8 cellular contexts compared by ENCODE assay signal in genomic region chr17:81976332-81977210, GRCh38. TPM values are rescaled to one million over a fixed set of nuclear protein-coding genes. Genes with fewer than 3 reads are reported as not detected.
DNase-seq lines count a peak whose midpoint lies in the region; ATAC-seq and TF ChIP-seq lines count a peak whose summit lies in the region.

No MANE protein-coding gene starts in this region.

- H3K36me3 Mint-ChIP-seq in stimulated activated naive B cell treated with anti-CD40 and anti-IgM and Interleukin-4, amounts not matched to agents 10 μg/mL and 1 μg/mL and 100 μg/mL, for 72 hours = peaks cover 9 to 14% of the 10 kb centered on the region in 2 donors

- H3K27ac ChIP-seq in SJSA1 (peak overlapping the region; percentile 94), lower lobe of right lung (peak overlapping the region; percentile 96)

- no peaks in the 10 kb centered on the region for H3K9me3 Mint-ChIP-seq in stimulated activated naive B cell treated with anti-CD40 and anti-IgM and Interleukin-4, amounts not matched to agents 10 μg/mL and 1 μg/mL and 100 μg/mL, for 72 hours

- peak overlapping the region; percentile 99 to 100 for H3K4me3 Mint-ChIP-seq in stimulated activated naive B cell treated with anti-CD40 and anti-IgM and Interleukin-4, amounts not matched to agents 10 μg/mL and 1 μg/mL and 100 μg/mL, for 72 hours

- peaks cover 0 to 4% of the 10 kb centered on the region in 2 donors for H3K27me3 Mint-ChIP-seq in stimulated activated naive B cell treated with anti-CD40 and anti-IgM and Interleukin-4, amounts not matched to agents 10 μg/mL and 1 μg/mL and 100 μg/mL, for 72 hours

- H3K4me1 Mint-ChIP-seq in stimulated activated naive B cell treated with anti-CD40 and anti-IgM and Interleukin-4, amounts not matched to agents 10 μg/mL and 1 μg/mL and 100 μg/mL, for 72 hours = peaks cover 26 to 44% of the 10 kb centered on the region in 2 donors

- H3K36me3 ChIP-seq in SJSA1 (peaks cover 23% of the 10 kb centered on the region), lower lobe of right lung (peaks cover 12% of the 10 kb centered on the region)

- intact Hi-C loops in lower lobe of right lung (cut with DNase I) = no loop called here

- ATAC-seq in GM18511 (IDR thresholded peaks at IDR 0.05; ENCODE audit: unreplicated experiment) (peak; percentile 11), lower lobe of right lung (peak; percentile 27 to 39)
- ATAC-seq in stimulated activated naive B cell treated with anti-CD40 and anti-IgM and Interleukin-4, amounts not matched to agents 10 μg/mL and 1 μg/mL and 100 μg/mL, for 72 hours (replicated peaks) = peak; percentile 20 to 34

- H3K4me1 ChIP-seq in SJSA1 (replicated peaks) (peaks cover 17% of the 10 kb centered on the region), lower lobe of right lung (peaks cover 34% of the 10 kb centered on the region)

- DNase-seq in HK-2 (ENCODE audit: unreplicated experiment) (peak; percentile 80), SJSA1 (ENCODE audit: low read depth in 1 of 2, low spot score in 2 of 2) (no peak), cerebellum (ENCODE audit: low spot score) (peak; percentile 41), lower lobe of right lung (peak; percentile 76), hippocampal formation (lab: John Stamatoyannopoulos, UW) (no peak), activated gamma-delta T cell (lab: John Stamatoyannopoulos, UW) (no peak)
- no peak for DNase-seq in stimulated activated naive B cell treated with anti-CD40 and anti-IgM and Interleukin-4, amounts not matched to agents 10 μg/mL and 1 μg/mL and 100 μg/mL, for 72 hours

- H3K27ac Mint-ChIP-seq in stimulated activated naive B cell treated with anti-CD40 and anti-IgM and Interleukin-4, amounts not matched to agents 10 μg/mL and 1 μg/mL and 100 μg/mL, for 72 hours = peak overlapping the region; percentile 99

- H3K4me3 ChIP-seq in SJSA1 = peak overlapping the region; percentile 98
- peak overlapping the region; percentile 82 for H3K4me3 ChIP-seq in lower lobe of right lung

- H3K27me3 ChIP-seq in SJSA1 (replicated peaks) = peaks cover 4% of the 10 kb centered on the region; the same call in 1 of the 2 replicates
- H3K27me3 ChIP-seq in lower lobe of right lung (ENCODE audit: low read depth) = no peaks in the 10 kb centered on the region

- no peak for TF ChIP-seq CTCF in lower lobe of right lung (IDR thresholded peaks at IDR 0.05)

- H3K9me3 ChIP-seq in SJSA1 (replicated peaks) (no peaks in the 10 kb centered on the region), lower lobe of right lung (no peaks in the 10 kb centered on the region)

RNA-seq across cellular contexts. Expression of gene ASPSCR1, which starts 0.9 kb away (rescaled TPM):
- 38.5 and 55.4 TPM in 2 replicates for total RNA-seq in SJSA1 (2014; rRNA removed; shearing (Covaris generic))
- total RNA-seq in cerebellum (22.3 TPM), lower lobe of right lung (45.3 TPM)

RNA-seq across cellular contexts. Expression of gene NOTUM, which starts 15.6 kb away (rescaled TPM):
- 1.4 and 2.4 TPM in 2 replicates for total RNA-seq in SJSA1 (2014; rRNA removed; shearing (Covaris generic))
- total RNA-seq in cerebellum (0.27 TPM), lower lobe of right lung (4.4 TPM)

RNA-seq across cellular contexts. Expression of gene MYADML2, which starts 29.5 kb away (rescaled TPM):
- not detected in 2 replicates for total RNA-seq in SJSA1 (2014; rRNA removed; shearing (Covaris generic))
- total RNA-seq in cerebellum = 0.36 TPM
- not detected for total RNA-seq in lower lobe of right lung

RNA-seq across cellular contexts. Expression of gene PYCR1, which starts 39.5 kb away (rescaled TPM):
- 67.3 and 83.5 TPM in 2 replicates for total RNA-seq in SJSA1 (2014; rRNA removed; shearing (Covaris generic))
- total RNA-seq in cerebellum (21.8 TPM), lower lobe of right lung (23.0 TPM)

RNA-seq across cellular contexts. Expression of gene CENPX, which starts 46.1 kb away (rescaled TPM):
- total RNA-seq in SJSA1 (2014; rRNA removed; shearing (Covaris generic)) = 180 and 261 TPM in 2 replicates
- total RNA-seq in cerebellum = 22.1 TPM
- total RNA-seq in lower lobe of right lung = 43.8 TPM

Comparison
In these comparisons a context has a peak if more than half of its experiments do, and no peak if none do; other contexts are left out.
1. DNase-seq: peak in HK-2 (single experiment), cerebellum (single experiment) and lower lobe of right lung (single experiment); none in SJSA1 (0 of 2), stimulated activated naive B cell treated with anti-CD40 and anti-IgM and Interleukin-4, amounts not matched to agents 10 μg/mL and 1 μg/mL and 100 μg/mL, for 72 hours (single experiment), hippocampal formation (0 of 2) and activated gamma-delta T cell (single experiment).
2. Peak in every context shown above with its lines, with median percentiles within 50 percentile points of each other: ATAC-seq.